ENCODE assay signal across 18 cellular contexts in the genomic region with DNA sequence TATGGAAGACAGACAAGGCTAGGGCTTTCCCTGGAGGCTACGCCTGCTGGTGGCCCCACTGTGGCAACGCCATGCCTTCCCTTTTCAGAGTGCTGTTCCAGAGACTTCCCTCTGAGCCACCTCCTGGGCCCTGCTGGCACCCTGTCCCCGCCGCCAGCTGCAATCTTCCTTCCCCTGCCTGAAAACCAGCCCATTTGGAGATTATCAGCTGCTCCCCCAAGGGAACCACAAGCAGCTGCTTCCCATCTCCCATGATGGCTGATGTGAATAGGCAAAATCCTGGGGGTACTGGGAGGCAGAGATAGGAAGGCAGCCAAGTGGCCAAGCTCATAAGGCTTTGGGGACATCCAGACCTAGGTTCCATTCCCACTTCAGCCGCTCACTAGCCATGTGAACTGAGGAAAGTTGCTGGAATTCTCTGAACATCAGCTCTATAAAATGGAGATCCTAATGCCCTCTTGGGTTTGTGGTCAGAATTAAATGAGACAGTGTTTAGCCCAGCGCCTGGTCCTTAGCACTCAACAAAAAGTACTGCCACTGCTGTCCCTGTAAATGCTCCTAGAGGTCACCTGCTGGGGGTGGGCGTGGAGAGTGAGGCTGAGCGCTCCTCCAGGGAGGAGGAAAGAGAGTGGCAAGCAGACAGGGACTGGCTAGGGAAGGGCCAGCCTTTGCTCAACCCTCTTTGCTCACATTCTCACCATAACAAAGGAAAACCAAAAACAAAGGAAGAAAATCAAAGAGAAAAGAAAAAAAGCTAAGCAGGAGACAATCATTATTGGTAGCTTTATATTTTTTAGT. TPM values are rescaled to one million over a fixed set of nuclear protein-coding genes. Genes with fewer than 3 reads are reported as not detected.
A peak's percentile ranks its signal among the peaks of the same experiment; 100 is the strongest.
DNase-seq lines count a peak whose midpoint lies in the region; ATAC-seq and TF ChIP-seq lines count a peak whose summit lies in the region.
"Had no signal": no experiment of that assay in that cellular context is flagged by ENCODE, and none has a peak within 500 bp of the region (broad histone marks: within the 10 kb centered on the region; RNA-seq: fewer than 3 reads in every experiment).

No MANE protein-coding gene starts in this region.

- DNase-seq in GDM1 (lab: John Stamatoyannopoulos, UW) (peak; percentile 53), Kasumi-1 (lab: John Stamatoyannopoulos, UW) (peak; percentile 21 to 26), myocyte (ENCODE audit: low read depth) (peak; percentile 93), occipital lobe (lab: John Stamatoyannopoulos, UW) (no peak), PC-9 (no peak)
- no peak for DNase-seq in activated T-cell treated with anti-CD3 and anti-CD28 coated beads, Interleukin-2, amount 50 U/mL, for 4 hours
- DNase-seq: CD4-positive, alpha-beta memory T cell; cerebellar nuclear complex; NCI-H226; SK-N-SH; stimulated activated CD4-positive, alpha-beta T cell treated with anti-CD3 and anti-CD28 coated beads, Interleukin-4, amount 100 ng/mL, for 4 hours; transverse colon had no signal

- H3K36me3 ChIP-seq in PC-9 (ENCODE audit: low read depth), result no peaks in the 10 kb centered on the region
- H3K36me3 ChIP-seq: transverse colon had no signal

- H3K36me3 Mint-ChIP-seq in dendritic cell treated with granulocyte-macrophage colony-stimulating factor and Interleukin-4, amounts not matched to agents 40 ng/mL and 50 ng/mL, for 4 days (ENCODE audit: low read depth), result peaks cover 36% of the 10 kb centered on the region
- no peaks in the 10 kb centered on the region for H3K36me3 Mint-ChIP-seq in activated T-cell treated with anti-CD3 and anti-CD28 coated beads, Interleukin-2, amount 50 U/mL, for 4 hours (ENCODE audit: insufficient read depth)
- H3K36me3 Mint-ChIP-seq: CD4-positive, alpha-beta memory T cell; mesothelial cell of epicardium had no signal

- no peak overlapping the region for H3K4me3 ChIP-seq in PC-9
- H3K4me3 ChIP-seq: transverse colon had no signal

- H2AFZ ChIP-seq in PC-9, result no peak overlapping the region

- no peak overlapping the region for H3K27ac ChIP-seq in PC-9
- H3K27ac ChIP-seq: KMS-11, transverse colon had no signal

- no peaks in the 10 kb centered on the region for H3K9me2 ChIP-seq in PC-9 (ENCODE audit: insufficient read depth)
- H3K9me2 ChIP-seq: SK-N-SH had no signal

- peak overlapping the region; percentile 91 for H3K27ac Mint-ChIP-seq in dendritic cell treated with granulocyte-macrophage colony-stimulating factor and Interleukin-4, amounts not matched to agents 40 ng/mL and 50 ng/mL, for 4 days
- H3K27ac Mint-ChIP-seq: activated T-helper 17 cell treated with anti-CD3 and anti-CD28 coated beads, Interleukin-2, amount 50 U/mL, for 72 hours; mesothelial cell of epicardium had no signal

- no peaks in the 10 kb centered on the region for H3K79me2 ChIP-seq in PC-9 (ENCODE audit: low read depth)

- no peak for ATAC-seq in HG02970 (IDR thresholded peaks at IDR 0.05; ENCODE audit: low FRiP score, unreplicated experiment)
- no peak for ATAC-seq in activated T-cell treated with anti-CD3 and anti-CD28 coated beads, Interleukin-2, amount 50 U/mL, for 4 hours
- ATAC-seq: activated T-helper 17 cell treated with anti-CD3 and anti-CD28 coated beads, Interleukin-2, amount 50 U/mL, for 72 hours had no signal

- no TSS peak for BruUV-seq in PC-9 (replicated peaks; lab: Mats Ljungman, UMichigan)

- no peaks in the 10 kb centered on the region for H3K9me3 Mint-ChIP-seq in dendritic cell treated with granulocyte-macrophage colony-stimulating factor and Interleukin-4, amounts not matched to agents 40 ng/mL and 50 ng/mL, for 4 days
- no peaks in the 10 kb centered on the region for H3K9me3 Mint-ChIP-seq in activated T-cell treated with anti-CD3 and anti-CD28 coated beads, Interleukin-2, amount 50 U/mL, for 4 hours
- H3K9me3 Mint-ChIP-seq: activated T-helper 17 cell treated with anti-CD3 and anti-CD28 coated beads, Interleukin-2, amount 50 U/mL, for 72 hours; CD4-positive, alpha-beta memory T cell; mesothelial cell of epicardium had no signal

- peaks cover 61% of the 10 kb centered on the region for H3K4me1 Mint-ChIP-seq in dendritic cell treated with granulocyte-macrophage colony-stimulating factor and Interleukin-4, amounts not matched to agents 40 ng/mL and 50 ng/mL, for 4 days (ENCODE audit: low read depth)
- H3K4me1 Mint-ChIP-seq in activated T-cell treated with anti-CD3 and anti-CD28 coated beads, Interleukin-2, amount 50 U/mL, for 4 hours (ENCODE audit: low read depth), result peaks cover 6% of the 10 kb centered on the region
- H3K4me1 Mint-ChIP-seq: activated T-helper 17 cell treated with anti-CD3 and anti-CD28 coated beads, Interleukin-2, amount 50 U/mL, for 72 hours had no signal

- no peak overlapping the region for H3K4me2 ChIP-seq in PC-9
- H3K4me2 ChIP-seq: KMS-11, SK-N-SH had no signal

- no peaks in the 10 kb centered on the region for H3F3A ChIP-seq in PC-9 (ENCODE audit: insufficient read depth, low read depth)

- no peaks in the 10 kb centered on the region for H3K9me3 ChIP-seq in PC-9 (ENCODE audit: insufficient read depth, low read depth)
- H3K9me3 ChIP-seq: SK-N-SH, transverse colon had no signal

- no peak overlapping the region for H3K4me3 Mint-ChIP-seq in dendritic cell treated with granulocyte-macrophage colony-stimulating factor and Interleukin-4, amounts not matched to agents 40 ng/mL and 50 ng/mL, for 4 days
- no peak overlapping the region for H3K4me3 Mint-ChIP-seq in activated T-cell treated with anti-CD3 and anti-CD28 coated beads, Interleukin-2, amount 50 U/mL, for 4 hours
- H3K4me3 Mint-ChIP-seq: activated T-helper 17 cell treated with anti-CD3 and anti-CD28 coated beads, Interleukin-2, amount 50 U/mL, for 72 hours; CD4-positive, alpha-beta memory T cell; mesothelial cell of epicardium had no signal

- H3K27me3 Mint-ChIP-seq in dendritic cell treated with granulocyte-macrophage colony-stimulating factor and Interleukin-4, amounts not matched to agents 40 ng/mL and 50 ng/mL, for 4 days, result peaks cover 2% of the 10 kb centered on the region
- peaks cover 14% of the 10 kb centered on the region for H3K27me3 Mint-ChIP-seq in activated T-cell treated with anti-CD3 and anti-CD28 coated beads, Interleukin-2, amount 50 U/mL, for 4 hours (ENCODE audit: low read depth)

- intact Hi-C loops in dendritic cell treated with granulocyte-macrophage colony-stimulating factor and Interleukin-4, amounts not matched to agents 40 ng/mL and 50 ng/mL, for 4 days (cut with micrococcal nuclease), result no loop called here
- intact Hi-C loops in PC-9 (cut with micrococcal nuclease; ENCODE audit: unreplicated experiment), result no loop called here

- no peaks in the 10 kb centered on the region for H3K4me1 ChIP-seq in PC-9 (replicated peaks; ENCODE audit: insufficient read depth)

- CTCF ChIA-PET in PC-9 (lab: Charles Lee), result interaction anchor here (0.6 to 2.8 kb wide), 2 partner anchors 13 to 69 kb away, joined by 5 to 13 read pairs; no protein-coding TSS in a partner anchor

- peaks cover 24% of the 10 kb centered on the region; the same call in 1 of the 2 replicates for H3K27me3 ChIP-seq in PC-9 (ENCODE audit: insufficient read depth, low read depth)
- H3K27me3 ChIP-seq: transverse colon had no signal

- POLR2A ChIA-PET in PC-9 (lab: Charles Lee; ENCODE audit: unreplicated experiment), result interaction anchor here (0.7 kb wide), 1 partner anchor 224 kb away, joined by 6 read pairs; no protein-coding TSS in a partner anchor

- H4K20me1 ChIP-seq in PC-9 (ENCODE audit: insufficient read depth), result no peaks in the 10 kb centered on the region

- TF ChIP-seq CTCF in PC-9 (conservative IDR thresholded peaks at IDR 0.05), result no peak

RNA-seq across cellular contexts. Expression of a gene that starts 5.9 kb away (rescaled TPM):
- total RNA-seq in myocyte (132 and 153 TPM in 2 replicates), occipital lobe (4.7 TPM), PC-9 (2021) (5.8 and 9.6 TPM in 2 replicates)
- 110 TPM for polyA plus RNA-seq in myocyte (2012)
- total RNA-seq in activated T-cell treated with anti-CD3 and anti-CD28 coated beads, Interleukin-2, amount 50 U/mL, for 4 hours, result 10 to 100 TPM in 1 of 3 donors, 1 to 10 TPM in 2; 6.2 to 10.6 (median 9.4) TPM
- total RNA-seq: endothelial cell of umbilical vein had no signal

RNA-seq across cellular contexts. Expression of a gene that starts 38.0 kb away (rescaled TPM):
- total RNA-seq in myocyte, result 2.2 and 4.3 TPM in 2 replicates
- 9.3 TPM for polyA plus RNA-seq in myocyte (2012)
- total RNA-seq in occipital lobe, result 8.7 TPM
- under 1 TPM; 0.11 to 0.25 (median 0.18) TPM for total RNA-seq in activated T-cell treated with anti-CD3 and anti-CD28 coated beads, Interleukin-2, amount 50 U/mL, for 4 hours
- total RNA-seq in PC-9 (2021), result 1.2 and 1.9 TPM in 2 replicates
- total RNA-seq: CD4-positive, alpha-beta memory T cell had no signal
- polyA plus RNA-seq: CD4-positive, alpha-beta memory T cell had no signal

Comparison
In these comparisons a context has a peak if more than half of its experiments do, and no peak if none do; other contexts are left out.
1. DNase-seq: peak in GDM1 (single experiment), Kasumi-1 (2 of 2) and myocyte (single experiment); none in occipital lobe (single experiment), activated T-cell treated with anti-CD3 and anti-CD28 coated beads, Interleukin-2, amount 50 U/mL, for 4 hours (single experiment) and PC-9 (0 of 2).
2. RNA of a gene that starts 5.9 kb away (total RNA-seq): 132 to 153 TPM in myocyte; 6.2 to 10.6 TPM in activated T-cell treated with anti-CD3 and anti-CD28 coated beads, Interleukin-2, amount 50 U/mL, for 4 hours, 5.8 to 9.6 TPM in PC-9 and 4.7 TPM in occipital lobe (single experiment); every median in the first group is over 10 times any median in the second.